In genomic region chr1:27545876-27546275, GRCh38 we compare ENCODE assay signal across 11 cellular contexts. TPM values are rescaled to one million over a fixed set of nuclear protein-coding genes. Genes with fewer than 3 reads are reported as not detected.
DNase-seq lines count a peak whose midpoint lies in the region; ATAC-seq and TF ChIP-seq lines count a peak whose summit lies in the region.
"Had no signal": no experiment of that assay in that cellular context is flagged by ENCODE, and none has a peak within 500 bp of the region (broad histone marks: within the 10 kb centered on the region; RNA-seq: fewer than 3 reads in every experiment).

No MANE protein-coding gene starts in this region.

- peaks cover 35% of the 10 kb centered on the region for H3K79me2 ChIP-seq in smooth muscle cell (ENCODE audit: low read depth)

- TF ChIP-seq CTCF in ascending aorta (IDR thresholded peaks at IDR 0.05) (no peak), smooth muscle cell (IDR thresholded peaks at IDR 0.05; ENCODE audit: borderline replicate concordance, insufficient read depth, poor library complexity, severe bottlenecking) (no peak)

- H3K27ac ChIP-seq in ascending aorta (peak overlapping the region; percentile 79 to 91), layer of hippocampus (ENCODE audit: low read depth, low read length) (peak overlapping the region; percentile 44), smooth muscle cell (ENCODE audit: low read depth) (peak overlapping the region; percentile 97)

- H3K36me3 ChIP-seq in ascending aorta: peaks cover 50 to 53% of the 10 kb centered on the region in 2 donors
- no peaks in the 10 kb centered on the region for H3K36me3 ChIP-seq in smooth muscle cell (ENCODE audit: low read depth)

- DNase-seq in EH (ENCODE audit: low read depth) (peak; percentile 35), ascending aorta (ENCODE audit: low spot score in 2 of 2) (no peak), smooth muscle cell (lab: John Stamatoyannopoulos, UW; ENCODE audit: unreplicated experiment) (no peak), iPS-NIHi11 (ENCODE audit: low spot score) (no peak)
- no peak for DNase-seq in activated T-cell treated with anti-CD3 and anti-CD28 coated beads, Interleukin-2, amount 50 U/mL, for 48 hours
- DNase-seq: activated naive CD4-positive, alpha-beta T cell treated with anti-CD3 and anti-CD28 coated beads, Interleukin-2, amount 10 ng/mL, durations not matched to agents 7 days and 5 days; NCI-H510A had no signal

- H4K20me1 ChIP-seq in smooth muscle cell (ENCODE audit: low read depth): peaks cover 13% of the 10 kb centered on the region

- H3K9ac ChIP-seq in smooth muscle cell (ENCODE audit: low read depth): no peak overlapping the region

- intact Hi-C loops in ascending aorta (cut with DNase I): no loop called here

- H3F3A ChIP-seq in smooth muscle cell (ENCODE audit: low read depth): peaks cover 9% of the 10 kb centered on the region

- H3K27me3 ChIP-seq in ascending aorta: no peaks in the 10 kb centered on the region
- H3K27me3 ChIP-seq in layer of hippocampus (ENCODE audit: control insufficient read depth, insufficient read depth, low read length): no peaks in the 10 kb centered on the region
- H3K27me3 ChIP-seq in smooth muscle cell (ENCODE audit: low read depth): no peaks in the 10 kb centered on the region

- ATAC-seq in GM21360 (IDR thresholded peaks at IDR 0.05; ENCODE audit: unreplicated experiment): no peak
- ATAC-seq in GM18861 (IDR thresholded peaks at IDR 0.05; ENCODE audit: unreplicated experiment): no peak
- ATAC-seq: GM12878 had no signal

- H3K4me1 ChIP-seq in ascending aorta (peaks cover 33 to 48% of the 10 kb centered on the region in 2 donors), smooth muscle cell (ENCODE audit: low read depth) (peaks cover 7% of the 10 kb centered on the region)

- no peak overlapping the region for H3K4me2 ChIP-seq in smooth muscle cell

- H2AFZ ChIP-seq in smooth muscle cell (ENCODE audit: low read depth): no peak overlapping the region

- WGBS in smooth muscle cell (ENCODE audit: low lambda C conversion rate): 84% methylated on average over 6 of the region's 6 CpGs

- H3K9me3 ChIP-seq in ascending aorta (no peaks in the 10 kb centered on the region), smooth muscle cell (replicated peaks; ENCODE audit: low read depth) (no peaks in the 10 kb centered on the region)

- H3K4me3 ChIP-seq in ascending aorta: no peak overlapping the region
- H3K4me3 ChIP-seq in smooth muscle cell: no peak overlapping the region
- H3K4me3 ChIP-seq: GM12878 had no signal

RNA-seq across cellular contexts. Expression of gene WASF2, which starts 55.9 kb away (rescaled TPM):
- total RNA-seq in ascending aorta: 70.4 TPM
- total RNA-seq in smooth muscle cell: 26.7 and 34.3 TPM in 2 replicates
- 46.1 and 76.2 TPM in 2 replicates for polyA plus RNA-seq in smooth muscle cell

RNA-seq across cellular contexts. Expression of gene AHDC1, which starts 58.1 kb away (rescaled TPM):
- total RNA-seq in ascending aorta (205 TPM), smooth muscle cell (8.4 and 12.2 TPM in 2 replicates)
- polyA plus RNA-seq in smooth muscle cell: 12.2 and 15.6 TPM in 2 replicates

Comparison
In these comparisons a context has a peak if more than half of its experiments do, and no peak if none do; other contexts are left out.
1. H3K27ac ChIP-seq: peak in every context shown above with its lines; median percentile 97 in smooth muscle cell; 85 in ascending aorta; 44 in layer of hippocampus.
2. RNA of gene AHDC1, which starts 58.1 kb away (total RNA-seq): 205 TPM in ascending aorta (single experiment); 8.4 to 12.2 TPM in smooth muscle cell; every median in the first group is over 10 times any median in the second.